1 cellular context compared by ENCODE assay signal in genomic region chr3:74344865-74345264, GRCh38.
TF ChIP-seq lines count a peak whose summit lies in the region.

No MANE protein-coding gene starts in this region.

TF ChIP-seq in HepG2, 621 proteins besides CTCF, POLR2A, EP300 and RAD21 (continued from another document):
- TF ChIP-seq USF2 (IDR thresholded peaks at IDR 0.05; ENCODE audit: low read depth, low read length) (no peak), USF2 (CRISPR knock-in tag; IDR thresholded peaks at IDR 0.05; ENCODE audit: borderline replicate concordance) (no peak), MAFF (IDR thresholded peaks at IDR 0.05; ENCODE audit: low read depth, low read length) (peak; percentile 73), TAF1 (CRISPR knock-in tag; IDR thresholded peaks at IDR 0.05) (no peak), MAFK (conservative IDR thresholded peaks at IDR 0.05 in 1 of 2, IDR thresholded peaks at IDR 0.05 in 1 of 2; ENCODE audit: low read length in 2 of 2) (peak; percentile 50 to 74), ISX (CRISPR knock-in tag; conservative IDR thresholded peaks at IDR 0.05) (no peak)
